ENCODE assay signal across 18 cellular contexts in the genomic region with DNA sequence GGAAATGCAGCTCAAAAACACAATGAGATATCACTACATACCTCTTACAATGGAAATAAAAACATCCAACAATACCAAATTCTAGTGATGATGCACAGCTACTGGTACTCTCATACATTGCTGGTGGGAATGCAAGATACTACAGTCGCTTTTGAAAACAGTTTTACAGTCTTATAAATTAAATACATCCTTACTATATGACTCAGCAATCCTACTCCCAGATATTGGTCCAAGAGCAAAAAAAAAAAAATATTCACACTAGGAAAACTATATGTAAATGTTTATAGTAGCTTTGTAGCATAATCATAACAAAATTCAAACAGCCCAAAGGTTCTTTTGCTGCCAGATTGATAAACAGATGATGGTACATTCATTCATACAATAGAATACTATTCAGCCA.
"Had no signal": no experiment of that assay in that cellular context is flagged by ENCODE, and none has a peak within 500 bp of the region (broad histone marks: within the 10 kb centered on the region; RNA-seq: fewer than 3 reads in every experiment).

No MANE protein-coding gene starts in this region.

- H2AFZ ChIP-seq: hepatocyte had no signal

- H3K79me2 ChIP-seq: hepatocyte had no signal

- H3K36me3 ChIP-seq: colonic mucosa, esophagus muscularis mucosa, gastroesophageal sphincter, heart left ventricle, left lung, lower lobe of right lung had no signal

- H3K9me3 ChIP-seq: colonic mucosa, esophagus muscularis mucosa, gastroesophageal sphincter, heart left ventricle, left lung, lower lobe of right lung, mucosa of descending colon had no signal

- ATAC-seq: gastroesophageal sphincter; heart left ventricle; left cardiac atrium; left lung; left ventricle myocardium superior; lower lobe of right lung; mucosa of descending colon; naive thymus-derived CD8-positive, alpha-beta T cell had no signal

- H3K27me3 ChIP-seq: colonic mucosa, esophagus muscularis mucosa, gastroesophageal sphincter, heart left ventricle, hepatocyte, left lung had no signal

- H3K4me1 ChIP-seq: colonic mucosa, esophagus muscularis mucosa, gastroesophageal sphincter, heart left ventricle, left lung, lower lobe of right lung had no signal

- H3K27ac ChIP-seq: colonic mucosa, esophagus muscularis mucosa, gastroesophageal sphincter, heart left ventricle, hepatocyte, left lung, lower lobe of right lung had no signal

- H3K4me2 ChIP-seq: hepatocyte had no signal

- DNase-seq: colonic mucosa; cortex of kidney; effector memory CD4-positive, alpha-beta T cell; foreskin melanocyte; heart left ventricle; hypothalamus; immature natural killer cell; left cardiac atrium; left lung; left ventricle myocardium superior; lower lobe of right lung; mesenchymal stem cell; mucosa of descending colon; naive B cell; naive thymus-derived CD8-positive, alpha-beta T cell had no signal

- H3K4me3 ChIP-seq: colonic mucosa, esophagus muscularis mucosa, gastroesophageal sphincter, heart left ventricle, hepatocyte, left lung, lower lobe of right lung, mucosa of descending colon had no signal
